In the genomic region with DNA sequence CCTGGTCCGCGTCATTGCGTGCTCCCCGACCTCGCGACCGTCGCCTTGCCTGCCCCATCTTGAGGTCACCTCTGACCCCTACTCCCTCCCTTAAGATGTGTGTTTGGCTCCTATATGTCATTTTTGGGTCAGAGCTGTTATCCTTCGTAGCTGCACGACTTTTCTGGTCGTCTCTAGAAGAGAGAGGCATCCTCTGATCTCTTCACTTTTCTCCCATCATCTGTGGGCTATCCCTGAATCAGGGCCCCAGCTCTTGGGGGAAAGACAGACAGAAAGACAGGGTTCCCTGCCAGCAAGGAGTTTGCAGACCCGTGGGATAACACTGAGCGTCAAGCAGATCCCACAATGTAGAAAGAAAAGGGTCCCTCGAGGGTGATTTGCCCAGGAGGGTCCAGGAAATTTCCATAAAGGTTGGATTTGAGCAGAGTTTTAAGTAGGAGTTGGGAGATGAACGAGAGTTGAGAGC, we compare ENCODE assay signal across 8 cellular contexts. TPM values are rescaled to one million over a fixed set of nuclear protein-coding genes. Genes with fewer than 3 reads are reported as not detected.
A peak's percentile ranks its signal among the peaks of the same experiment; 100 is the strongest.
DNase-seq lines count a peak whose midpoint lies in the region; ATAC-seq and TF ChIP-seq lines count a peak whose summit lies in the region.

No MANE protein-coding gene starts in this region.

- peaks cover 7% of the 10 kb centered on the region for H3K36me3 Mint-ChIP-seq in activated CD8-positive, alpha-beta T cell treated with anti-CD3 and anti-CD28 coated beads for 36 hours (ENCODE audit: low read depth)
- peaks cover 11% of the 10 kb centered on the region for H3K36me3 Mint-ChIP-seq in stimulated activated memory B cell treated with anti-CD40 and anti-IgM and Interleukin-4, amounts not matched to agents 10 μg/mL and 1 μg/mL and 100 μg/mL, for 72 hours

- 0 out of 2 replicates have a peak, but pooled peaks cover 6% of the 10 kb centered on the region for H3K36me3 ChIP-seq in HAP-1 (replicated peaks)

- ATAC-seq in activated CD8-positive, alpha-beta T cell treated with anti-CD3 and anti-CD28 coated beads for 36 hours: no peak
- ATAC-seq in stimulated activated memory B cell treated with anti-CD40 and anti-IgM and Interleukin-4, amounts not matched to agents 10 μg/mL and 1 μg/mL and 100 μg/mL, for 72 hours: no peak
- ATAC-seq in GM18870 (IDR thresholded peaks at IDR 0.05; ENCODE audit: unreplicated experiment): no peak
- ATAC-seq in GM19467 (IDR thresholded peaks at IDR 0.05; ENCODE audit: unreplicated experiment): no peak
- ATAC-seq in GM21367 (IDR thresholded peaks at IDR 0.05; ENCODE audit: unreplicated experiment): no peak

- DNase-seq in HAP-1 (ENCODE audit: low spot score in 2 of 2) (no peak), NCI-H345 (lab: John Stamatoyannopoulos, UW) (no peak)
- no peak for DNase-seq in activated CD8-positive, alpha-beta T cell treated with anti-CD3 and anti-CD28 coated beads for 36 hours

- no peaks in the 10 kb centered on the region for H3K27me3 Mint-ChIP-seq in activated CD8-positive, alpha-beta T cell treated with anti-CD3 and anti-CD28 coated beads for 36 hours
- peaks cover 27% of the 10 kb centered on the region for H3K27me3 Mint-ChIP-seq in stimulated activated memory B cell treated with anti-CD40 and anti-IgM and Interleukin-4, amounts not matched to agents 10 μg/mL and 1 μg/mL and 100 μg/mL, for 72 hours

- POLR2A ChIA-PET in activated CD8-positive, alpha-beta T cell treated with anti-CD3 and anti-CD28 coated beads for 36 hours (lab: Charles Lee): interaction anchor here (1.3 to 1.4 kb wide), 2 partner anchors 11 to 87 kb away, joined by 3 to 4 read pairs; no protein-coding TSS in a partner anchor

- no peak for TF ChIP-seq CTCF in activated CD8-positive, alpha-beta T cell treated with anti-CD3 and anti-CD28 coated beads for 36 hours (IDR thresholded peaks at IDR 0.05)

- H3K9me3 Mint-ChIP-seq in activated CD8-positive, alpha-beta T cell treated with anti-CD3 and anti-CD28 coated beads for 36 hours: no peaks in the 10 kb centered on the region
- H3K9me3 Mint-ChIP-seq in stimulated activated memory B cell treated with anti-CD40 and anti-IgM and Interleukin-4, amounts not matched to agents 10 μg/mL and 1 μg/mL and 100 μg/mL, for 72 hours: no peaks in the 10 kb centered on the region

- H3K4me3 Mint-ChIP-seq in activated CD8-positive, alpha-beta T cell treated with anti-CD3 and anti-CD28 coated beads for 36 hours: peak overlapping the region; percentile 92
- peak overlapping the region; percentile 90 for H3K4me3 Mint-ChIP-seq in stimulated activated memory B cell treated with anti-CD40 and anti-IgM and Interleukin-4, amounts not matched to agents 10 μg/mL and 1 μg/mL and 100 μg/mL, for 72 hours

- in situ Hi-C loops in HAP-1 (cut with MboI; ENCODE audit: low sequenced_read_pairs): no loop called here

- H3K9me3 ChIP-seq in HAP-1: no peaks in the 10 kb centered on the region; the same call in 1 of the 2 replicates

- peaks cover 43% of the 10 kb centered on the region for H3K4me1 Mint-ChIP-seq in activated CD8-positive, alpha-beta T cell treated with anti-CD3 and anti-CD28 coated beads for 36 hours (ENCODE audit: low read depth)
- peaks cover 42% of the 10 kb centered on the region for H3K4me1 Mint-ChIP-seq in stimulated activated memory B cell treated with anti-CD40 and anti-IgM and Interleukin-4, amounts not matched to agents 10 μg/mL and 1 μg/mL and 100 μg/mL, for 72 hours

- intact Hi-C loops in activated CD8-positive, alpha-beta T cell treated with anti-CD3 and anti-CD28 coated beads for 36 hours (cut with micrococcal nuclease): no loop called here

- CTCF ChIA-PET in activated CD8-positive, alpha-beta T cell treated with anti-CD3 and anti-CD28 coated beads for 36 hours (lab: Charles Lee): interaction anchor here (0.9 kb wide), 1 partner anchor 11 kb away, joined by 3 read pairs; no protein-coding TSS in a partner anchor

- H3K27ac Mint-ChIP-seq in activated CD8-positive, alpha-beta T cell treated with anti-CD3 and anti-CD28 coated beads for 36 hours: peak overlapping the region; percentile 91
- H3K27ac Mint-ChIP-seq in stimulated activated memory B cell treated with anti-CD40 and anti-IgM and Interleukin-4, amounts not matched to agents 10 μg/mL and 1 μg/mL and 100 μg/mL, for 72 hours: peak overlapping the region; percentile 92

- H3K4me3 ChIP-seq in HAP-1 (peak overlapping the region; percentile 74), iPS-11a (ENCODE audit: low read depth, low read length) (peak overlapping the region; percentile 85)

- H3K27me3 ChIP-seq in HAP-1 (ENCODE audit: low read depth): no peaks in the 10 kb centered on the region

- H3K4me1 ChIP-seq in HAP-1: peaks cover 27% of the 10 kb centered on the region

RNA-seq across cellular contexts. Expression of gene FAM120B, which starts 0.6 kb away (rescaled TPM):
- 10 to 100 TPM; 19.0 to 19.5 TPM for total RNA-seq in activated CD8-positive, alpha-beta T cell treated with anti-CD3 and anti-CD28 coated beads for 36 hours

RNA-seq across cellular contexts. Expression of gene DLL1, which starts 16.2 kb away (rescaled TPM):
- total RNA-seq in activated CD8-positive, alpha-beta T cell treated with anti-CD3 and anti-CD28 coated beads for 36 hours: 1 to 10 TPM; 1.9 to 2.4 TPM
